ENCODE assay signal across 22 cellular contexts in genomic region chr2:170241731-170242130, GRCh38.
"Had no signal": no experiment of that assay in that cellular context is flagged by ENCODE, and none has a peak within 500 bp of the region (broad histone marks: within the 10 kb centered on the region; RNA-seq: fewer than 3 reads in every experiment).

No MANE protein-coding gene starts in this region.

- H3K9me3 Mint-ChIP-seq: activated CD8-positive, alpha-beta T cell treated with anti-CD3 and anti-CD28 coated beads for 36 hours had no signal

- DNase-seq: activated CD4-positive, alpha-beta T cell treated with anti-CD3 and anti-CD28 coated beads for 4 hours; activated CD8-positive, alpha-beta memory T cell treated with anti-CD3 and anti-CD28 coated beads, Interleukin-2, amount 50 U/mL, for 48 hours; activated CD8-positive, alpha-beta T cell treated with anti-CD3 and anti-CD28 coated beads for 36 hours; activated naive CD4-positive, alpha-beta T cell treated with anti-CD3 and anti-CD28 coated beads, Interleukin-2, amount 50 U/mL, for 16 hours; activated T-cell treated with anti-CD3 and anti-CD28 coated beads, Interleukin-2, amount 50 U/mL, for 1 hour; aorta; central memory CD4-positive, alpha-beta T cell; IMR-90; KG1; NCI-H1048; NCI-H1694 treated with DMSO at 0.1 percent for 48 hours; NCI-H2029 treated with DMSO at 0.1 percent for 48 hours; NCI-H2171; NCI-H345; NCI-H510A; NCI-H526 treated with DMSO at 0.1 percent for 48 hours; NK-92 treated with Interleukin-12 subunit alpha and Interleukin-12 subunit beta, amount 100 ng/mL, for 24 hours; OCI-M1; RPMI8226; SJCRH30; SK-N-SH; T-helper 1 cell had no signal

- H3K4me3 ChIP-seq: SJCRH30 had no signal

- H3K9ac ChIP-seq: SK-N-SH had no signal

- H3K4me2 ChIP-seq: SK-N-SH had no signal

- H3K9me3 ChIP-seq: SJCRH30, SK-N-SH had no signal

- H3K27me3 ChIP-seq: SJCRH30 had no signal

- H3K27ac ChIP-seq: SJCRH30 had no signal

- H3K4me1 ChIP-seq: SJCRH30 had no signal

- H3K27ac Mint-ChIP-seq: activated CD8-positive, alpha-beta T cell treated with anti-CD3 and anti-CD28 coated beads for 36 hours had no signal

- H3K36me3 ChIP-seq: SJCRH30 had no signal

- H3K4me3 Mint-ChIP-seq: activated CD8-positive, alpha-beta T cell treated with anti-CD3 and anti-CD28 coated beads for 36 hours had no signal
